8 cellular contexts compared by ENCODE assay signal in genomic region chr13:70310720-70311119, GRCh38.
DNase-seq lines count a peak whose midpoint lies in the region; ATAC-seq and TF ChIP-seq lines count a peak whose summit lies in the region.

No MANE protein-coding gene starts in this region.

- DNase-seq in glomerular visceral epithelial cell (ENCODE audit: extremely low spot score) (peak; percentile 64), occipital lobe (lab: John Stamatoyannopoulos, UW) (no peak), dedifferentiated amniotic fluid mesenchymal stem cell (ENCODE audit: extremely low spot score) (no peak)

- no peak for TF ChIP-seq EP300 in Ishikawa (IDR thresholded peaks at IDR 0.05; ENCODE audit: borderline replicate concordance)

- H3K36me3 ChIP-seq in OCI-LY1 (ENCODE audit: insufficient read depth, low read length), result no peaks in the 10 kb centered on the region

- no peaks in the 10 kb centered on the region for H3K9me2 ChIP-seq in OCI-LY1 (ENCODE audit: low read depth, low read length)

- H3K4me3 ChIP-seq in OCI-LY1 (ENCODE audit: low read depth, low read length, poor library complexity, severe bottlenecking), result no peak overlapping the region

- H3K4me2 ChIP-seq in OCI-LY1 (ENCODE audit: low read length), result no peak overlapping the region

- H3K9ac ChIP-seq in OCI-LY1 (ENCODE audit: low read length), result no peak overlapping the region

- H4K20me1 ChIP-seq in OCI-LY1 (ENCODE audit: insufficient read depth, low read length), result no peaks in the 10 kb centered on the region

- H3K4me1 ChIP-seq in OCI-LY1 (ENCODE audit: insufficient read depth, low read length, severe bottlenecking), result no peaks in the 10 kb centered on the region

- ATAC-seq in GM21423 (IDR thresholded peaks at IDR 0.05; ENCODE audit: unreplicated experiment) (no peak), HG03045 (IDR thresholded peaks at IDR 0.05; ENCODE audit: unreplicated experiment) (no peak)

- H3K27ac ChIP-seq in C4-2B (no peak overlapping the region), OCI-LY1 (ENCODE audit: low read depth, low read length, poor library complexity, severe bottlenecking) (no peak overlapping the region)

- H3K27me3 ChIP-seq in OCI-LY1 (ENCODE audit: insufficient read depth, low read length), result no peaks in the 10 kb centered on the region

- TF ChIP-seq CTCF in C4-2B (conservative IDR thresholded peaks at IDR 0.05) (peak; percentile 29), OCI-LY1 (IDR thresholded peaks at IDR 0.05; ENCODE audit: low read length) (peak; percentile 61)

- no peak overlapping the region for H2AFZ ChIP-seq in OCI-LY1 (ENCODE audit: low read length)

- H3K9me3 ChIP-seq in OCI-LY1 (ENCODE audit: low read length), result no peaks in the 10 kb centered on the region

- H3K79me2 ChIP-seq in OCI-LY1 (ENCODE audit: insufficient read depth, low read length), result no peaks in the 10 kb centered on the region

- H3F3A ChIP-seq in OCI-LY1 (ENCODE audit: insufficient read depth, low read length), result no peaks in the 10 kb centered on the region

- peak; percentile 81 for TF ChIP-seq RAD21 in Ishikawa (IDR thresholded peaks at IDR 0.05; ENCODE audit: low read depth)

TF ChIP-seq in Ishikawa, 13 proteins besides CTCF, POLR2A, EP300 and RAD21:
- TF ChIP-seq MAX (IDR thresholded peaks at IDR 0.05), result no peak
- TF ChIP-seq FOXM1 (IDR thresholded peaks at IDR 0.05; ENCODE audit: borderline replicate concordance, low read depth), result no peak
- TF ChIP-seq TEAD4 (IDR thresholded peaks at IDR 0.05), result no peak
- no peak for TF ChIP-seq YY1 (IDR thresholded peaks at IDR 0.05; ENCODE audit: low read depth)
- no peak for TF ChIP-seq CREB1 (IDR thresholded peaks at IDR 0.05; ENCODE audit: low read depth)
- TF ChIP-seq ZBTB7A (IDR thresholded peaks at IDR 0.05; ENCODE audit: low read depth), result no peak
- no peak for TF ChIP-seq CEBPB (IDR thresholded peaks at IDR 0.05)
- TF ChIP-seq USF1 (IDR thresholded peaks at IDR 0.05), result no peak
- no peak for TF ChIP-seq TCF12 (IDR thresholded peaks at IDR 0.05; ENCODE audit: low read depth)
- no peak for TF ChIP-seq NFIC (IDR thresholded peaks at IDR 0.05)
- TF ChIP-seq EGR1 (IDR thresholded peaks at IDR 0.05), result no peak
- no peak for TF ChIP-seq TAF1 (IDR thresholded peaks at IDR 0.05; ENCODE audit: low read depth)
- no peak for TF ChIP-seq REST (IDR thresholded peaks at IDR 0.05; ENCODE audit: low read depth)
